In genomic region chr12:54286042-54286931, GRCh38 we compare ENCODE assay signal across 11 cellular contexts. TPM values are rescaled to one million over a fixed set of nuclear protein-coding genes. Genes with fewer than 3 reads are reported as not detected.
DNase-seq lines count a peak whose midpoint lies in the region; ATAC-seq and TF ChIP-seq lines count a peak whose summit lies in the region.
"Had no signal": no experiment of that assay in that cellular context is flagged by ENCODE, and none has a peak within 500 bp of the region (broad histone marks: within the 10 kb centered on the region; RNA-seq: fewer than 3 reads in every experiment).

No MANE protein-coding gene starts in this region.

- H3K4me3 ChIP-seq in CD4-positive, alpha-beta memory T cell (ENCODE audit: low read length in 2 of 2), result no peak overlapping the region
- no peak overlapping the region for H3K4me3 ChIP-seq in HEK293 (ENCODE audit: low read depth, low read length)
- no peak overlapping the region for H3K4me3 ChIP-seq in mucosa of descending colon

- peak; percentile 48 for ATAC-seq in mucosa of descending colon
- ATAC-seq in GM21825 (IDR thresholded peaks at IDR 0.05; ENCODE audit: unreplicated experiment), result no peak

- POLR2A ChIA-PET in CD4-positive, alpha-beta memory T cell (lab: Charles Lee; ENCODE audit: partially characterized antibody), result interaction anchor here (0.8 to 2.2 kb wide), 7 partner anchors 10 to 95 kb away, joined by 3 to 14 read pairs (median 5); partner anchors contain the start of gene COPZ1
- POLR2A ChIA-PET in HEK293 (lab: Yijun Ruan, JAX), result interaction anchor here (0.6 to 2.5 kb wide), 21 partner anchors 9 to 102 kb away, joined by 3 to 27 read pairs (median 4); partner anchors contain the start of genes COPZ1, NFE2 and SMUG1

- peak overlapping the region in 4 of 7 donors; percentile 9 to 92 (median 84) for H3K27ac Mint-ChIP-seq in CD4-positive, alpha-beta memory T cell

- H3K27ac ChIP-seq in CD4-positive, alpha-beta memory T cell (ENCODE audit: low read depth, low read length), result no peak overlapping the region
- no peak overlapping the region for H3K27ac ChIP-seq in HEK293 (ENCODE audit: extremely low read depth, low read depth, low read length)

- CTCF ChIA-PET in CD4-positive, alpha-beta memory T cell (lab: Charles Lee; ENCODE audit: partially characterized antibody), result interaction anchor here (0.6 to 5.1 kb wide), 10 partner anchors 8 to 109 kb away, joined by 3 to 40 read pairs (median 3); partner anchors contain the start of gene COPZ1
- CTCF ChIA-PET in HEK293 (lab: Yijun Ruan, JAX), result interaction anchor here (0.9 to 3.7 kb wide), 11 partner anchors 9 to 93 kb away, joined by 3 to 27 read pairs (median 8); partner anchors contain the start of gene NFE2

- no peaks in the 10 kb centered on the region for H3K27me3 Mint-ChIP-seq in CD4-positive, alpha-beta memory T cell

- peaks cover 0 to 2% (median 0%) of the 10 kb centered on the region in 8 donors for H3K9me3 Mint-ChIP-seq in CD4-positive, alpha-beta memory T cell

- peaks cover 51% of the 10 kb centered on the region for H3K4me1 ChIP-seq in CD4-positive, alpha-beta memory T cell (ENCODE audit: insufficient read depth, low read length)
- H3K4me1 ChIP-seq in HEK293 (ENCODE audit: control insufficient read depth, insufficient read depth, low read length) (peaks cover 7% of the 10 kb centered on the region), mucosa of descending colon (ENCODE audit: low read depth) (peaks cover 63% of the 10 kb centered on the region)

- peak overlapping the region in 5 of 8 donors; percentile 27 to 63 (median 48) for H3K4me3 Mint-ChIP-seq in CD4-positive, alpha-beta memory T cell

- intact Hi-C loops in CD4-positive, alpha-beta memory T cell (cut with micrococcal nuclease), result no loop called here
- intact Hi-C loops in mucosa of descending colon (cut with DNase I, micrococcal nuclease), result no loop called here

- H3K9me3 ChIP-seq in CD4-positive, alpha-beta memory T cell (ENCODE audit: control insufficient read depth in 1 of 2, low read length in 2 of 2), result no peaks in the 10 kb centered on the region
- H3K9me3 ChIP-seq in HEK293 (ENCODE audit: control insufficient read depth, insufficient read depth, low read depth, low read length) (no peaks in the 10 kb centered on the region), mucosa of descending colon (no peaks in the 10 kb centered on the region)

- H3K36me3 Mint-ChIP-seq in CD4-positive, alpha-beta memory T cell, result peaks cover 3 to 35% of the 10 kb centered on the region in 2 donors

- H3K36me3 ChIP-seq in CD4-positive, alpha-beta memory T cell (ENCODE audit: insufficient read depth, low read length), result peaks cover 61% of the 10 kb centered on the region
- H3K36me3 ChIP-seq in HEK293 (ENCODE audit: control insufficient read depth in 2 of 2, insufficient read depth in 1 of 2, low read length in 2 of 2) (peaks cover 53 to 67% of the 10 kb centered on the region in 2 experiments), mucosa of descending colon (ENCODE audit: low read depth) (no peaks in the 10 kb centered on the region)

- no peaks in the 10 kb centered on the region for H3K27me3 ChIP-seq in CD4-positive, alpha-beta memory T cell (ENCODE audit: insufficient read depth, low read length)

- DNase-seq in CD4-positive, alpha-beta memory T cell, result no peak
- DNase-seq in amniotic epithelial cell (ENCODE audit: low read depth) (peak; percentile 60), mucosa of descending colon (no peak), AML-193 (lab: John Stamatoyannopoulos, UW) (no peak), putamen (ENCODE audit: low spot score) (no peak), GM20000 (ENCODE audit: low spot score) (no peak)
- DNase-seq: effector CD4-positive, alpha-beta T cell; NCI-H2227 treated with DMSO at 0.1 percent for 48 hours had no signal

- peaks cover 0 to 37% (median 22%) of the 10 kb centered on the region in 4 donors for H3K4me1 Mint-ChIP-seq in CD4-positive, alpha-beta memory T cell

- no peak for TF ChIP-seq CTCF in HEK293 (tag by site-specific recombination; IDR thresholded peaks at IDR 0.05)
- TF ChIP-seq CTCF in mucosa of descending colon (IDR thresholded peaks at IDR 0.05), result no peak
- no peak for TF ChIP-seq CTCF in GM20000 (IDR thresholded peaks at IDR 0.05; ENCODE audit: extremely low read depth, missing control alignments)

TF ChIP-seq in HEK293, 187 proteins besides CTCF, POLR2A, EP300 and RAD21 (continues in another document):
- TF ChIP-seq PBX3 (CRISPR knock-in tag; IDR thresholded peaks at IDR 0.05), result no peak
- 0 out of 2 replicates have a peak, but pooled peaks have one; percentile 25 for TF ChIP-seq ZBTB6 (tag by site-specific recombination; IDR thresholded peaks at IDR 0.05)
- TF ChIP-seq KLF16 (tag by site-specific recombination; IDR thresholded peaks at IDR 0.05), result no peak
- TF ChIP-seq INSM2 (tag by site-specific recombination; IDR thresholded peaks at IDR 0.05), result peak; percentile 84; the same call in 1 of the 2 replicates
- TF ChIP-seq ZNF600 (tag by site-specific recombination; IDR thresholded peaks at IDR 0.05), result peak; percentile 88
- peak; percentile 63 for TF ChIP-seq WT1 (tag by site-specific recombination; IDR thresholded peaks at IDR 0.05)
- no peak for TF ChIP-seq ZNF768 (tag by site-specific recombination; IDR thresholded peaks at IDR 0.05)
- 0 out of 2 replicates have a peak, but pooled peaks have one; percentile 17 for TF ChIP-seq GLIS1 (tag by site-specific recombination; IDR thresholded peaks at IDR 0.05)
- TF ChIP-seq SP7 (tag by site-specific recombination; IDR thresholded peaks at IDR 0.05), result 0 out of 2 replicates have a peak, but pooled peaks have one; percentile 45
- TF ChIP-seq AEBP2 (tag by site-specific recombination; IDR thresholded peaks at IDR 0.05; ENCODE audit: borderline replicate concordance), result no peak
- TF ChIP-seq ZNF555 (tag by site-specific recombination; conservative IDR thresholded peaks at IDR 0.05), result no peak
- TF ChIP-seq ZNF561 (tag by site-specific recombination; IDR thresholded peaks at IDR 0.05; ENCODE audit: borderline replicate concordance), result no peak
- no peak for TF ChIP-seq ZNF146 (tag by site-specific recombination; IDR thresholded peaks at IDR 0.05)

RNA-seq across cellular contexts. Expression of gene HNRNPA1, which starts 5.8 kb away (rescaled TPM):
- 1,000 to 10,000 TPM in 1 of 2 experiments, 100 to 1,000 TPM in 1; 986 to 1,061 TPM for total RNA-seq in CD4-positive, alpha-beta memory T cell
- 100 to 1,000 TPM; 756 to 958 TPM for polyA plus RNA-seq in CD4-positive, alpha-beta memory T cell
- total RNA-seq in mucosa of descending colon, result 100 to 1,000 TPM; 580 to 894 (median 610) TPM

RNA-seq across cellular contexts. Expression of gene CBX5, which starts 6.4 kb away (rescaled TPM):
- total RNA-seq in CD4-positive, alpha-beta memory T cell, result 10 to 100 TPM; 71.0 to 76.3 TPM
- 10 to 100 TPM; 13.3 to 19.2 TPM for polyA plus RNA-seq in CD4-positive, alpha-beta memory T cell
- total RNA-seq in mucosa of descending colon, result 10 to 100 TPM; 37.1 to 56.9 (median 50.5) TPM

RNA-seq across cellular contexts. Expression of gene NFE2, which starts 14.5 kb away (rescaled TPM):
- total RNA-seq in CD4-positive, alpha-beta memory T cell, result not detected
- polyA plus RNA-seq in CD4-positive, alpha-beta memory T cell, result under 1 TPM in 1 of 2 donors, not detected in 1; 0.25 TPM
- under 1 TPM in 2 of 3 donors, not detected in 1; 0.25 to 0.31 TPM for total RNA-seq in mucosa of descending colon
- total RNA-seq: lung microvascular endothelial cell had no signal

RNA-seq across cellular contexts. Expression of gene COPZ1, which starts 38.6 kb away (rescaled TPM):
- 10 to 100 TPM; 81.6 to 92.0 TPM for total RNA-seq in CD4-positive, alpha-beta memory T cell
- polyA plus RNA-seq in CD4-positive, alpha-beta memory T cell, result 100 to 1,000 TPM; 149 to 200 TPM
- 100 to 1,000 TPM in 2 of 3 donors, 10 to 100 TPM in 1; 84.0 to 115 (median 104) TPM for total RNA-seq in mucosa of descending colon
